Comparison of ENCODE assay signal across 9 cellular contexts in the genomic region with DNA sequence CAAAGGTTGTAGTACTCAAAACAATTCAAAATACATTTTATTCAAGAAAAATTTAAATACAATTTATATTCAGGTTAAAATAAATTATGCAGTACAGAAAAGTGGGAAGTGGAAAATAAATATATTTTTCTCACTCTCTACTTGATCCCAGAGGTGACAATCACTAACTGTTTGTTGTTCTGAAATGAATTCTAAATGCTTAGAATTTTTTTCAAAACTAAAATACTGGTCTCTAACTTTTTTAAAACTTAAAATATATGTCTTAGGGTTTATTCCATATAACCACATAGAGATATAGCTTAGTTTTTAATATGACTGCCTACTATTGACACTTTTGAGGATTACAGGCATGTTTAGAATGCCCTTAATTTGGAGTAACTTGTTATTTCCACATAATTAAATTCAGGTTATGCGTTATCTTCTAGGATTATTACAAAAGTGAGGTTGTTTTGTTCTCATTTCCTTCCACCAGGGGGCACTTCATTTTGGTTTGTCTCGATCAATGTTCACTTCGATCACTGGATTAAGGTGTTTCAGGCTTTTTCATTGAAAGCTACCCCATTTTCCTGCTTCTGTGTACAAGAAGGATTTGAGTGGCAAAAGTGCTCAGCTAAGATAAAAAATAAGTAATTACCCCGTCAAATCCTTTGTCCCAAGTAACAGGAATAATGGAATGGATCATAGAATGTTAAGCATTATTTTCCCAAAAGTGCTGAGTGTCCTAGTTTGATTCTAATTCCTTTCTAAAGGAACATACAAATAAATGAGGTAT. TPM values are rescaled to one million over a fixed set of nuclear protein-coding genes. Genes with fewer than 3 reads are reported as not detected.
DNase-seq lines count a peak whose midpoint lies in the region; ATAC-seq and TF ChIP-seq lines count a peak whose summit lies in the region.
"Had no signal": no experiment of that assay in that cellular context is flagged by ENCODE, and none has a peak within 500 bp of the region (broad histone marks: within the 10 kb centered on the region; RNA-seq: fewer than 3 reads in every experiment).

No MANE protein-coding gene starts in this region.

- POLR2A ChIA-PET in SK-N-SH (lab: Yijun Ruan, JAX) = no interaction called here

- H3K27ac ChIP-seq in SK-N-SH (ENCODE audit: low read depth in 2 of 2, low read length in 1 of 2) (peak overlapping the region in 1 of 2 experiments; percentile 35; a peak in 2 of 4 replicates), prostate gland (no peak overlapping the region)

- DNase-seq in DMS53 treated with DMSO at 0.1 percent for 48 hours (lab: John Stamatoyannopoulos, UW; ENCODE audit: unreplicated experiment) (peak; percentile 84), SK-N-SH (peak; percentile 8), fibroblast of pulmonary artery (ENCODE audit: low read depth) (peak; percentile 73), prostate gland (ENCODE audit: low spot score) (no peak)
- DNase-seq in Jurkat, Clone E6-1 (ENCODE audit: low read depth, low spot score) = peak; percentile 30
- no peak for DNase-seq in activated T-cell treated with anti-CD3 and anti-CD28 coated beads, Interleukin-2, amount 50 U/mL, for 24 hours

- CTCF ChIA-PET in SK-N-SH (lab: Yijun Ruan, JAX) = interaction anchor here (0.6 to 15.4 kb wide), 55 partner anchors 11 to 1846 kb away, joined by 3 to 335 read pairs (median 4); a partner anchor contains a TSS

- TF ChIP-seq CTCF in SK-N-SH (IDR thresholded peaks at IDR 0.05) (peak; percentile 79), fibroblast of pulmonary artery (IDR thresholded peaks at IDR 0.05; ENCODE audit: low read length, missing control alignments) (peak; percentile 66), prostate gland (IDR thresholded peaks at IDR 0.05) (peak; percentile 30 to 77 (median 68))

- peaks cover under 1% of the 10 kb centered on the region for H3K9me3 Mint-ChIP-seq in activated T-cell treated with anti-CD3 and anti-CD28 coated beads, Interleukin-2, amount 50 U/mL, for 24 hours

- H3K36me3 Mint-ChIP-seq in activated T-cell treated with anti-CD3 and anti-CD28 coated beads, Interleukin-2, amount 50 U/mL, for 24 hours (ENCODE audit: low read depth) = no peaks in the 10 kb centered on the region

- no peak for TF ChIP-seq EP300 in SK-N-SH (IDR thresholded peaks at IDR 0.05; ENCODE audit: borderline replicate concordance in 1 of 2, low read depth in 1 of 2, low read length in 1 of 2)

- H3K4me2 ChIP-seq in SK-N-SH = peak overlapping the region; percentile 17

- H3K27ac Mint-ChIP-seq in activated T-cell treated with anti-CD3 and anti-CD28 coated beads, Interleukin-2, amount 50 U/mL, for 24 hours = no peak overlapping the region

- peak; percentile 72 for ATAC-seq in GM19372 (IDR thresholded peaks at IDR 0.05; ENCODE audit: low read depth, unreplicated experiment)
- no peak for ATAC-seq in HG03039 (IDR thresholded peaks at IDR 0.05; ENCODE audit: unreplicated experiment)

- H3K9me3 ChIP-seq in SK-N-SH (no peaks in the 10 kb centered on the region; the same call in 1 of the 2 replicates), prostate gland (no peaks in the 10 kb centered on the region)

- no peaks in the 10 kb centered on the region for H3K36me3 ChIP-seq in SK-N-SH (replicated peaks in 1 of 2; ENCODE audit: control insufficient read depth in 1 of 2, insufficient read depth in 2 of 2, low read length in 1 of 2)
- no peaks in the 10 kb centered on the region for H3K36me3 ChIP-seq in prostate gland

- H3K79me2 ChIP-seq in SK-N-SH (ENCODE audit: insufficient read depth) = no peaks in the 10 kb centered on the region

- H2AFZ ChIP-seq in SK-N-SH (ENCODE audit: low read depth) = peak overlapping the region; percentile 75

- H3K4me1 ChIP-seq in SK-N-SH (ENCODE audit: control insufficient read depth in 1 of 2, insufficient read depth in 2 of 2, low read depth in 1 of 2, low read length in 1 of 2) (peaks cover 0 to 3% of the 10 kb centered on the region in 2 experiments; a peak in 3 of 4 replicates), prostate gland (replicated peaks) (no peaks in the 10 kb centered on the region)

- H4K20me1 ChIP-seq in SK-N-SH (ENCODE audit: insufficient read depth) = no peaks in the 10 kb centered on the region

- H3K27me3 ChIP-seq in SK-N-SH (ENCODE audit: insufficient read depth) = no peaks in the 10 kb centered on the region
- no peaks in the 10 kb centered on the region for H3K27me3 ChIP-seq in prostate gland (replicated peaks; ENCODE audit: insufficient read depth)

- peaks cover 23% of the 10 kb centered on the region for H3F3A ChIP-seq in SK-N-SH (replicated peaks; ENCODE audit: insufficient read depth)

- H3K9ac ChIP-seq in SK-N-SH = peak overlapping the region; percentile 40; the same call in 1 of the 2 replicates

- TF ChIP-seq POLR2A in prostate gland (IDR thresholded peaks at IDR 0.05) = no peak

- H3K4me3 ChIP-seq in Jurkat, Clone E6-1 (ENCODE audit: low read length) = no peak overlapping the region
- H3K4me3 ChIP-seq in SK-N-SH (ENCODE audit: low read depth in 2 of 2, low read length in 1 of 2) = peak overlapping the region in 1 of 2 experiments; percentile 45; a peak in 2 of 4 replicates
- H3K4me3 ChIP-seq in fibroblast of pulmonary artery (replicated peaks; ENCODE audit: low read depth, low read length) = peak overlapping the region; percentile 41
- H3K4me3 ChIP-seq in prostate gland = no peak overlapping the region

- H3K9me2 ChIP-seq in SK-N-SH = peaks cover 2% of the 10 kb centered on the region; the same call in 1 of the 2 replicates

- intact Hi-C loops in prostate gland (cut with DNase I) = loop anchor here (5.0 to 10.0 kb wide), 2 partner anchors 263 to 926 kb away; no protein-coding TSS in a partner anchor

- H3K27me3 Mint-ChIP-seq in activated T-cell treated with anti-CD3 and anti-CD28 coated beads, Interleukin-2, amount 50 U/mL, for 24 hours = no peaks in the 10 kb centered on the region

- H3K4me3 Mint-ChIP-seq in activated T-cell treated with anti-CD3 and anti-CD28 coated beads, Interleukin-2, amount 50 U/mL, for 24 hours = no peak overlapping the region

- H3K4me1 Mint-ChIP-seq in activated T-cell treated with anti-CD3 and anti-CD28 coated beads, Interleukin-2, amount 50 U/mL, for 24 hours (ENCODE audit: low read depth) = peaks cover 17% of the 10 kb centered on the region

- peak; percentile 66 for TF ChIP-seq RAD21 in SK-N-SH (IDR thresholded peaks at IDR 0.05; ENCODE audit: low read length)

- 22% methylated on average over 4 of the region's 4 CpGs for WGBS in SK-N-SH (ENCODE audit: low lambda C conversion rate)
- WGBS in prostate gland = 4% methylated on average over 4 of the region's 4 CpGs

TF ChIP-seq in SK-N-SH, 30 proteins besides CTCF, POLR2A, EP300 and RAD21:
- TF ChIP-seq, protein P1, sequence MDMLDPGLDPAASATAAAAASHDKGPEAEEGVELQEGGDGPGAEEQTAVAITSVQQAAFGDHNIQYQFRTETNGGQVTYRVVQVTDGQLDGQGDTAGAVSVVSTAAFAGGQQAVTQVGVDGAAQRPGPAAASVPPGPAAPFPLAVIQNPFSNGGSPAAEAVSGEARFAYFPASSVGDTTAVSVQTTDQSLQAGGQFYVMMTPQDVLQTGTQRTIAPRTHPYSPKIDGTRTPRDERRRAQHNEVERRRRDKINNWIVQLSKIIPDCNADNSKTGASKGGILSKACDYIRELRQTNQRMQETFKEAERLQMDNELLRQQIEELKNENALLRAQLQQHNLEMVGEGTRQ (IDR thresholded peaks at IDR 0.05; ENCODE audit: borderline replicate concordance, low read depth, low read length) = no peak
- no peak for TF ChIP-seq ELF1 (IDR thresholded peaks at IDR 0.05)
- TF ChIP-seq YY1 (IDR thresholded peaks at IDR 0.05; ENCODE audit: low read depth) = no peak
- TF ChIP-seq RFX5 (IDR thresholded peaks at IDR 0.05; ENCODE audit: low read length) = no peak
- peak; percentile 72 for TF ChIP-seq SMC3 (IDR thresholded peaks at IDR 0.05; ENCODE audit: low read depth, low read length)

RNA-seq across cellular contexts. Expression of a gene that starts 27.1 kb away (rescaled TPM):
- polyA plus RNA-seq in Jurkat, Clone E6-1 (2012; ENCODE audit: insufficient read depth, insufficient read length) = not detected
- polyA plus RNA-seq in SK-N-SH (2012; rRNA removed) = 2.1 and 2.3 TPM in 2 replicates
- 3.5 and 4.0 TPM in 2 replicates for polyA plus RNA-seq in SK-N-SH (2012; cell fraction: cytosol; rRNA removed)
- polyA plus RNA-seq in SK-N-SH (2012; cell fraction: nucleus; rRNA removed) = 0.62 and 1.8 TPM in 2 replicates
- total RNA-seq in prostate gland = 10 to 100 TPM in 1 of 2 donors, 1 to 10 TPM in 1; 7.0 to 19.5 TPM
- total RNA-seq: activated CD8-positive, alpha-beta memory T cell treated with anti-CD3 and anti-CD28 coated beads for 36 hours had no signal

Comparison
In these comparisons a context has a peak if more than half of its experiments do, and no peak if none do; other contexts are left out.
1. DNase-seq: peak in DMS53 treated with DMSO at 0.1 percent for 48 hours (single experiment), Jurkat, Clone E6-1 (single experiment), SK-N-SH (single experiment) and fibroblast of pulmonary artery (single experiment); none in prostate gland (single experiment) and activated T-cell treated with anti-CD3 and anti-CD28 coated beads, Interleukin-2, amount 50 U/mL, for 24 hours (single experiment).
2. Peak in every context shown above with its lines, with median percentiles within 50 percentile points of each other: CTCF ChIP-seq.